ENCODE assay signal across 1 cellular context in the genomic region with DNA sequence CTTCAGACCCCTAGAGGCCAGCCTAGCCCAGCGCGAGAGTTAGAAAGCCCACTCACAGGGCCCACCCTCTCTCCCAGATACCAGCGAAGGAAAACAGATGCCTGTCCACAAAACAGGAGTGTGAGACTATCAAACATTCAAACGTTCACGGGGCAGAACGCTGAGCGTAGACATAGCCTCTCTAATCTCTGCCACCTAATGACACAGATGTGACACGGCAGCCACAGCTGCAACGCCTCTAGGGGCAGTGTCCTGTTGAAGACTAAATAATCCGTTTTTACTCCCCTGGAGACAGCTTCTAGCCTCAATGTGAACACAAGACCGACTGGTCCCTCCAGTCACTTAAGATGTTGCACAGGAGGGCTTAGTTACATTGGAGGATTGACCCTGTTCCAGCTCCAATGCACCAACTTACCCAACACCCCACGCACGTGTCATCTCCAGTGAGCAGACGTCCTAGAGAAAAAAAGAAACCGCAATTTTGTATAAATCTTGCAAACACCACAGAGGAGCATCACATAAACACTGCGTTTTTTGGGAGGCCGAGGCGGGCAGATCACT.
TF ChIP-seq lines count a peak whose summit lies in the region.

No MANE protein-coding gene starts in this region.

TF ChIP-seq in endothelial cell of umbilical vein, 7 proteins besides CTCF, POLR2A, EP300 and RAD21:
- TF ChIP-seq, protein P1, sequence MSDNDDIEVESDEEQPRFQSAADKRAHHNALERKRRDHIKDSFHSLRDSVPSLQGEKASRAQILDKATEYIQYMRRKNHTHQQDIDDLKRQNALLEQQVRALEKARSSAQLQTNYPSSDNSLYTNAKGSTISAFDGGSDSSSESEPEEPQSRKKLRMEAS (IDR thresholded peaks at IDR 0.05; ENCODE audit: insufficient read depth, insufficient read length) = no peak
- no peak for TF ChIP-seq FOS (IDR thresholded peaks at IDR 0.05; ENCODE audit: borderline replicate concordance, insufficient read depth, low read length)
